8 cellular contexts compared by ENCODE assay signal in genomic region chr12:53048033-53048779, GRCh38. TPM values are rescaled to one million over a fixed set of nuclear protein-coding genes. Genes with fewer than 3 reads are reported as not detected.
DNase-seq lines count a peak whose midpoint lies in the region; TF ChIP-seq lines count a peak whose summit lies in the region.

No MANE protein-coding gene starts in this region.

- H2BK5ac ChIP-seq in mesendoderm (ENCODE audit: low read length) = peak overlapping the region; percentile 2

- peak overlapping the region; percentile 69 for H3K9ac ChIP-seq in mesendoderm (ENCODE audit: low read length)

- no peak for TF ChIP-seq POLR2A in tibial nerve (IDR thresholded peaks at IDR 0.05)

- H3K9me2 ChIP-seq in OCI-LY7 (ENCODE audit: insufficient read depth, low read length) = no peaks in the 10 kb centered on the region

- H2AFZ ChIP-seq in OCI-LY7 (ENCODE audit: low read length) = peak overlapping the region; percentile 63; the same call in 1 of the 2 replicates

- TF ChIP-seq CTCF in OCI-LY7 (conservative IDR thresholded peaks at IDR 0.05; ENCODE audit: low read length) (peak; percentile 24), dorsolateral prefrontal cortex (IDR thresholded peaks at IDR 0.05 in 54 of 56, conservative IDR thresholded peaks at IDR 0.05 in 2 of 56; ENCODE audit: low read depth in 1 of 56, partially characterized antibody in 56 of 56) (peak in 48 of 56 donors; percentile 14 to 61 (median 39)), tibial nerve (IDR thresholded peaks at IDR 0.05) (peak in 2 of 5 experiments; percentile 33 to 38)

- H3K4me2 ChIP-seq in OCI-LY7 (ENCODE audit: low read length) = peak overlapping the region; percentile 68
- H3K4me2 ChIP-seq in mesendoderm (ENCODE audit: low read length) = peak overlapping the region; percentile 14

- H2AK5ac ChIP-seq in mesendoderm (ENCODE audit: low read length) = peak overlapping the region; percentile 35

- TF ChIP-seq EP300 in tibial nerve (IDR thresholded peaks at IDR 0.05) = no peak

- H4K5ac ChIP-seq in mesendoderm (ENCODE audit: low read length) = no peak overlapping the region

- no peaks in the 10 kb centered on the region for H3K27me3 ChIP-seq in dorsolateral prefrontal cortex
- H3K27me3 ChIP-seq in mesendoderm (ENCODE audit: insufficient read depth, low read length, poor library complexity) = no peaks in the 10 kb centered on the region
- no peaks in the 10 kb centered on the region for H3K27me3 ChIP-seq in tibial nerve

- no peak overlapping the region for H3K23ac ChIP-seq in mesendoderm (ENCODE audit: low read length)

- H3K4me1 ChIP-seq in OCI-LY7 (ENCODE audit: insufficient read depth, low read length, poor library complexity, severe bottlenecking) (peaks cover 19% of the 10 kb centered on the region), mesendoderm (ENCODE audit: control insufficient read depth, low read depth, low read length) (peaks cover 44% of the 10 kb centered on the region), tibial nerve (peaks cover 0 to 79% (median 61%) of the 10 kb centered on the region in 4 donors)

- intact Hi-C loops in OCI-LY7 (cut with micrococcal nuclease; ENCODE audit: unreplicated experiment) (no loop called here), dorsolateral prefrontal cortex (cut with DNase I) (loop anchor here in 1 of 2 donors (2.0 kb wide), 1 partner anchor 41 kb away; the partner anchor contains the start of gene EIF4B)

- no peak overlapping the region for H2BK120ac ChIP-seq in mesendoderm (ENCODE audit: low read depth, low read length)

- DNase-seq in SHP77 (lab: John Stamatoyannopoulos, UW) (peak; percentile 36 to 63), SHP77 treated with DMSO at 0.1 percent for 48 hours (lab: John Stamatoyannopoulos, UW) (no peak), OCI-LY7 (ENCODE audit: low spot score) (no peak), dorsolateral prefrontal cortex (peak in 9 of 10 donors; percentile 34 to 79 (median 72)), mesendoderm (peak; percentile 86), tibial nerve (ENCODE audit: low spot score in 2 of 2) (peak in 1 of 2 donors; percentile 31)
- DNase-seq in stimulated activated naive CD4-positive, alpha-beta T cell (lab: John Stamatoyannopoulos, UW) = no peak
- DNase-seq in activated CD4-positive, alpha-beta T cell treated with anti-CD3 and anti-CD28 coated beads, Interleukin-2, amount 50 U/mL, for 4 hours = no peak

- peaks cover 16% of the 10 kb centered on the region for H3K79me1 ChIP-seq in mesendoderm (ENCODE audit: low read length)

- H4K20me1 ChIP-seq in OCI-LY7 (ENCODE audit: insufficient read depth, low read length) = no peaks in the 10 kb centered on the region

- no peaks in the 10 kb centered on the region for H3K79me2 ChIP-seq in OCI-LY7 (ENCODE audit: insufficient read depth, low read depth, low read length)
- H3K79me2 ChIP-seq in mesendoderm (ENCODE audit: control insufficient read depth, insufficient read depth, low read length) = peaks cover 20% of the 10 kb centered on the region

- no peak overlapping the region for H4K8ac ChIP-seq in mesendoderm (ENCODE audit: low read depth, low read length)

- POLR2A ChIA-PET in OCI-LY7 (lab: Charles Lee) = interaction anchor here (1.2 to 1.3 kb wide), 2 partner anchors 18 to 49 kb away, joined by 3 to 4 read pairs; partner anchors contain the start of gene IGFBP6

- no peak overlapping the region for H3K4ac ChIP-seq in mesendoderm (ENCODE audit: low read depth, low read length)

- H3K36me3 ChIP-seq in OCI-LY7 (ENCODE audit: insufficient read depth, low read length) = no peaks in the 10 kb centered on the region; the same call in 1 of the 2 replicates
- no peaks in the 10 kb centered on the region for H3K36me3 ChIP-seq in mesendoderm (ENCODE audit: control insufficient read depth, insufficient read depth, low read length)
- H3K36me3 ChIP-seq in tibial nerve = peaks cover 0 to 9% (median 0%) of the 10 kb centered on the region in 3 donors

- no TSS peak for BruUV-seq in OCI-LY7 (replicated peaks; lab: Mats Ljungman, UMichigan)

- CTCF ChIA-PET in OCI-LY7 (lab: Charles Lee; ENCODE audit: unreplicated experiment) = interaction anchor here (0.6 to 1.4 kb wide), 2 partner anchors 31 to 169 kb away, joined by 5 to 6 read pairs; partner anchors contain the start of gene SPRYD3

- H3K9me3 ChIP-seq in OCI-LY7 (ENCODE audit: low read length) = no peaks in the 10 kb centered on the region
- no peaks in the 10 kb centered on the region for H3K9me3 ChIP-seq in tibial nerve

- H3K27ac ChIP-seq in OCI-LY7 (ENCODE audit: low read depth, low read length, poor library complexity, severe bottlenecking) (no peak overlapping the region), dorsolateral prefrontal cortex (peak overlapping the region; percentile 92 to 100 (median 99)), mesendoderm (ENCODE audit: low read depth, low read length) (peak overlapping the region; percentile 97), tibial nerve (peak overlapping the region; percentile 94 to 100 (median 97))

- H3K18ac ChIP-seq in mesendoderm (ENCODE audit: low read length) = peak overlapping the region; percentile 51

- no CpG with 5 or more reads among the region's 10 CpGs for WGBS in mesendoderm (ENCODE audit: extremely low coverage, insufficient coverage, low lambda C conversion rate)
- WGBS in tibial nerve, 2 donors = 12 to 18% methylated on average over 9 to 10 of the region's 10 CpGs

- no peak overlapping the region for H2BK15ac ChIP-seq in mesendoderm (replicated peaks; ENCODE audit: low read depth)

- H3K56ac ChIP-seq in mesendoderm (ENCODE audit: low read length) = peak overlapping the region; percentile 86

- H3K4me3 ChIP-seq in OCI-LY7 (ENCODE audit: low read depth, low read length, poor library complexity, severe bottlenecking) (peak overlapping the region; percentile 63), dorsolateral prefrontal cortex (peak overlapping the region; percentile 33 to 91 (median 68)), mesendoderm (ENCODE audit: low read length) (no peak overlapping the region), tibial nerve (peak overlapping the region; percentile 54 to 89 (median 70))

RNA-seq across cellular contexts. Expression of gene TNS2, which starts 1.7 kb away (rescaled TPM):
- 0.25 TPM in 1 of 2 replicates, not detected in the other for total RNA-seq in OCI-LY7 (2014; rRNA removed; shearing (Covaris generic))
- total RNA-seq in OCI-LY7 (2022) (1.3 and 1.6 TPM in 2 replicates), dorsolateral prefrontal cortex (100 to 1,000 TPM in 57 of 120 experiments, 10 to 100 TPM in 63; 51.8 to 194 (median 96.4) TPM), tibial nerve (100 to 1,000 TPM; 411 to 653 (median 546) TPM)
- 15.4 TPM for polyA plus RNA-seq in mesendoderm (2013, experiment 1 of 2)
- polyA plus RNA-seq in mesendoderm (2013, experiment 2 of 2) = 22.5 TPM

RNA-seq across cellular contexts. Expression of gene SPRYD3, which starts 31.0 kb away (rescaled TPM):
- 7.3 and 10.9 TPM in 2 replicates for total RNA-seq in OCI-LY7 (2014; rRNA removed; shearing (Covaris generic))
- 17.2 and 20.5 TPM in 2 replicates for total RNA-seq in OCI-LY7 (2022)
- total RNA-seq in dorsolateral prefrontal cortex = 100 to 1,000 TPM in 119 of 120 experiments, 10 to 100 TPM in 1; 74.6 to 263 (median 181) TPM
- 4.4 TPM for polyA plus RNA-seq in mesendoderm (2013, experiment 1 of 2)
- 4.3 TPM for polyA plus RNA-seq in mesendoderm (2013, experiment 2 of 2)
- 10 to 100 TPM; 51.8 to 57.0 (median 54.3) TPM for total RNA-seq in tibial nerve

RNA-seq across cellular contexts. Expression of gene EIF4B, which starts 42.0 kb away (rescaled TPM):
- total RNA-seq in OCI-LY7 (2014; rRNA removed; shearing (Covaris generic)) = 645 and 872 TPM in 2 replicates
- total RNA-seq in OCI-LY7 (2022) = 745 and 898 TPM in 2 replicates
- total RNA-seq in dorsolateral prefrontal cortex = 100 to 1,000 TPM; 207 to 375 (median 283) TPM
- 385 TPM for polyA plus RNA-seq in mesendoderm (2013, experiment 1 of 2)
- 407 TPM for polyA plus RNA-seq in mesendoderm (2013, experiment 2 of 2)
- total RNA-seq in tibial nerve = 100 to 1,000 TPM; 297 to 484 (median 401) TPM

RNA-seq across cellular contexts. Expression of gene IGFBP6, which starts 49.3 kb away (rescaled TPM):
- total RNA-seq in OCI-LY7 (2014; rRNA removed; shearing (Covaris generic)) = not detected in 2 replicates
- 1.2 and 2.9 TPM in 2 replicates for total RNA-seq in OCI-LY7 (2022)
- total RNA-seq in dorsolateral prefrontal cortex = 10 to 100 TPM in 119 of 120 experiments, 1 to 10 TPM in 1; 9.9 to 54.8 (median 21.6) TPM
- 4.1 TPM for polyA plus RNA-seq in mesendoderm (2013, experiment 1 of 2)
- 4.5 TPM for polyA plus RNA-seq in mesendoderm (2013, experiment 2 of 2)
- 1,000 to 10,000 TPM; 1,043 to 8,473 (median 5,787) TPM for total RNA-seq in tibial nerve

RNA-seq across cellular contexts. Expression of gene SOAT2, which starts 55.1 kb away (rescaled TPM):
- 0.06 and 0.08 TPM in 2 replicates for total RNA-seq in OCI-LY7 (2014; rRNA removed; shearing (Covaris generic))
- total RNA-seq in OCI-LY7 (2022) (1.2 and 1.8 TPM in 2 replicates), dorsolateral prefrontal cortex (under 1 TPM in 4 of 120 experiments, not detected in 116; 0.20 to 0.47 (median 0.30) TPM), tibial nerve (1 to 10 TPM in 1 of 4 donors, under 1 TPM in 3; 0.30 to 2.9 (median 0.72) TPM)
- polyA plus RNA-seq in mesendoderm (2013, experiment 1 of 2) = not detected
- 0.01 TPM for polyA plus RNA-seq in mesendoderm (2013, experiment 2 of 2)

Comparison
In these comparisons a context has a peak if more than half of its experiments do, and no peak if none do; other contexts are left out.
1. DNase-seq: peak in SHP77 (2 of 2), dorsolateral prefrontal cortex (9 of 10) and mesendoderm (single experiment); none in SHP77 treated with DMSO at 0.1 percent for 48 hours (single experiment), OCI-LY7 (single experiment), stimulated activated naive CD4-positive, alpha-beta T cell (0 of 6) and activated CD4-positive, alpha-beta T cell treated with anti-CD3 and anti-CD28 coated beads, Interleukin-2, amount 50 U/mL, for 4 hours (0 of 2).
2. RNA of gene TNS2, which starts 1.7 kb away (total RNA-seq): 411 to 653 TPM in tibial nerve and 51.8 to 194 TPM in dorsolateral prefrontal cortex; 0.25 to 1.6 TPM in OCI-LY7; every median in the first group is over 10 times any median in the second.